In genomic region chr2:20213651-20214565, GRCh38 we compare ENCODE assay signal across 11 cellular contexts.
DNase-seq lines count a peak whose midpoint lies in the region; ATAC-seq and TF ChIP-seq lines count a peak whose summit lies in the region.
"Had no signal": no experiment of that assay in that cellular context is flagged by ENCODE, and none has a peak within 500 bp of the region (broad histone marks: within the 10 kb centered on the region; RNA-seq: fewer than 3 reads in every experiment).

No MANE protein-coding gene starts in this region.

- ATAC-seq in HG03432 (IDR thresholded peaks at IDR 0.05; ENCODE audit: unreplicated experiment) (peak; percentile 47), GM21717 (IDR thresholded peaks at IDR 0.05; ENCODE audit: unreplicated experiment) (no peak)

- H3K4me3 ChIP-seq in mucosa of rectum (ENCODE audit: low read length in 2 of 2), result no peak overlapping the region
- H3K4me3 ChIP-seq: SJSA1 had no signal

- peak; percentile 80 for DNase-seq in DMS79 treated with DMSO at 0.1 percent for 48 hours (lab: John Stamatoyannopoulos, UW)
- DNase-seq in NK-92 treated with Interleukin-12 subunit alpha and Interleukin-12 subunit beta, amount 100 ng/mL, for 24 hours (lab: John Stamatoyannopoulos, UW), result no peak
- no peak for DNase-seq in GM19240 (ENCODE audit: insufficient read length, low spot score)
- DNase-seq in Ammon's horn (ENCODE audit: low spot score), result no peak
- DNase-seq: central memory CD4-positive, alpha-beta T cell; retina had no signal

- TF ChIP-seq CTCF in VCaP (conservative IDR thresholded peaks at IDR 0.05), result no peak

- no peaks in the 10 kb centered on the region for H3K9me3 ChIP-seq in mucosa of rectum (ENCODE audit: control insufficient read depth in 2 of 2, low read length in 2 of 2)
- H3K9me3 ChIP-seq: SJSA1 had no signal

- no peaks in the 10 kb centered on the region for H3K27me3 ChIP-seq in mucosa of rectum (ENCODE audit: control insufficient read depth in 2 of 2, insufficient read depth in 2 of 2, low read length in 2 of 2)
- H3K27me3 ChIP-seq: SJSA1 had no signal

- H3K9ac ChIP-seq in mucosa of rectum (ENCODE audit: low read depth in 1 of 2, low read length in 2 of 2), result peak overlapping the region in 1 of 2 donors; percentile 27

- H3K36me3 ChIP-seq in mucosa of rectum (ENCODE audit: control insufficient read depth in 2 of 2, insufficient read depth in 2 of 2, low read length in 2 of 2), result peaks cover 0 to 7% of the 10 kb centered on the region in 2 donors

- H3K27ac ChIP-seq in VCaP (peak overlapping the region; percentile 76), mucosa of rectum (ENCODE audit: low read depth in 2 of 2, low read length in 2 of 2) (peak overlapping the region; percentile 7 to 68)
- H3K27ac ChIP-seq: SJSA1 had no signal

- H3K4me1 ChIP-seq in mucosa of rectum (ENCODE audit: control insufficient read depth in 2 of 2, insufficient read depth in 2 of 2, low read length in 2 of 2), result peaks cover 33 to 43% of the 10 kb centered on the region in 2 donors
- H3K4me1 ChIP-seq: SJSA1 had no signal
